31 cellular contexts compared by ENCODE assay signal in genomic region chr1:36536727-36537126, GRCh38. TPM values are rescaled to one million over a fixed set of nuclear protein-coding genes. Genes with fewer than 3 reads are reported as not detected.
"Had no signal": no experiment of that assay in that cellular context is flagged by ENCODE, and none has a peak within 500 bp of the region (broad histone marks: within the 10 kb centered on the region; RNA-seq: fewer than 3 reads in every experiment).

No MANE protein-coding gene starts in this region.

- H3K4me1 Mint-ChIP-seq: immature natural killer cell; mesothelial cell of epicardium; neural crest cell; stimulated activated naive CD8-positive, alpha-beta T cell treated with anti-CD3 and anti-CD28 coated beads, Interleukin-15, amount 100 ng/mL, for 72 hours had no signal

- H3K27me3 ChIP-seq: pancreas, right lobe of liver had no signal

- H3K9me3 ChIP-seq: left lung, mucosa of descending colon, neutrophil, pancreas, right lobe of liver had no signal

- H3K36me3 ChIP-seq: esophagus muscularis mucosa, heart right ventricle, left lung, neutrophil, pancreas, right lobe of liver, tibial artery had no signal

- H3K9me3 Mint-ChIP-seq: immature natural killer cell; natural killer cell treated with Interleukin-12 subunit alpha and Interleukin-12 subunit beta and Interleukin-15 and Interleukin-18, amount 100 ng/mL, for 72 hours; neural crest cell; stimulated activated naive CD8-positive, alpha-beta T cell treated with anti-CD3 and anti-CD28 coated beads, Interleukin-15, amount 100 ng/mL, for 72 hours; type B pancreatic cell had no signal

- H3K4me1 ChIP-seq: esophagus muscularis mucosa, heart right ventricle, left lung, right lobe of liver, tibial artery had no signal

- H3K36me3 Mint-ChIP-seq: immature natural killer cell; mesothelial cell of epicardium; natural killer cell treated with Interleukin-12 subunit alpha and Interleukin-12 subunit beta and Interleukin-15 and Interleukin-18, amount 100 ng/mL, for 72 hours; type B pancreatic cell had no signal

- H3K4me3 Mint-ChIP-seq: immature natural killer cell; mesothelial cell of epicardium; natural killer cell treated with Interleukin-12 subunit alpha and Interleukin-12 subunit beta and Interleukin-15 and Interleukin-18, amount 100 ng/mL, for 72 hours; neural crest cell; stimulated activated naive CD8-positive, alpha-beta T cell treated with anti-CD3 and anti-CD28 coated beads, Interleukin-15, amount 100 ng/mL, for 72 hours; type B pancreatic cell had no signal

- H3K27ac Mint-ChIP-seq: immature natural killer cell; mesothelial cell of epicardium; natural killer cell treated with Interleukin-12 subunit alpha and Interleukin-12 subunit beta and Interleukin-15 and Interleukin-18, amount 100 ng/mL, for 72 hours; progenitor cell of endocrine pancreas; stimulated activated naive CD8-positive, alpha-beta T cell treated with anti-CD3 and anti-CD28 coated beads, Interleukin-15, amount 100 ng/mL, for 72 hours; type B pancreatic cell had no signal

- H3K27ac ChIP-seq: esophagus muscularis mucosa, heart right ventricle, left lung, neutrophil, pancreas, right lobe of liver, tibial artery had no signal

- ATAC-seq: heart right ventricle; left lung; mucosa of descending colon; natural killer cell treated with Interleukin-12 subunit alpha and Interleukin-12 subunit beta and Interleukin-15 and Interleukin-18, amount 100 ng/mL, for 72 hours; right lobe of liver; stimulated activated naive CD8-positive, alpha-beta T cell treated with anti-CD3 and anti-CD28 coated beads, Interleukin-15, amount 100 ng/mL, for 72 hours had no signal

- DNase-seq: cerebellar nuclear complex; effector CD8-positive, alpha-beta T cell; foreskin melanocyte; glutamatergic neuron; heart right ventricle; hypothalamus; immature natural killer cell; left lung; mesenchymal stem cell; mucosa of descending colon; naive B cell; pancreas; stimulated activated CD4-positive, alpha-beta T cell treated with anti-CD3 and anti-CD28 coated beads, Interleukin-12 subunit alpha, Interleukin-12 subunit beta, amount 100 ng/mL, for 4 hours; stimulated activated CD4-positive, alpha-beta T cell treated with anti-CD3 and anti-CD28 coated beads, Interleukin-1b, Interleukin-23, amount 100 ng/mL, for 48 hours; stimulated activated CD4-positive, alpha-beta T cell treated with anti-CD3 and anti-CD28 coated beads, Interleukin-4, amount 100 ng/mL, for 1 hour; stimulated activated CD8-positive, alpha-beta memory T cell treated with anti-CD3 and anti-CD28 coated beads, Interleukin-4, amount 100 ng/mL, for 48 hours; stimulated activated naive CD4-positive, alpha-beta T cell; stimulated activated naive CD8-positive, alpha-beta T cell treated with anti-CD3 and anti-CD28 coated beads, Interleukin-15, amount 100 ng/mL, for 72 hours had no signal

- H3K4me3 ChIP-seq: esophagus muscularis mucosa, heart right ventricle, left lung, mucosa of descending colon, pancreas, right lobe of liver, smooth muscle cell, tibial artery had no signal

RNA-seq across cellular contexts. Expression of gene CSF3R, which starts 54.0 kb away (rescaled TPM):
- total RNA-seq: endothelial cell of umbilical vein, epithelial cell of proximal tubule, lung microvascular endothelial cell, neural crest cell had no signal
